In the genomic region with DNA sequence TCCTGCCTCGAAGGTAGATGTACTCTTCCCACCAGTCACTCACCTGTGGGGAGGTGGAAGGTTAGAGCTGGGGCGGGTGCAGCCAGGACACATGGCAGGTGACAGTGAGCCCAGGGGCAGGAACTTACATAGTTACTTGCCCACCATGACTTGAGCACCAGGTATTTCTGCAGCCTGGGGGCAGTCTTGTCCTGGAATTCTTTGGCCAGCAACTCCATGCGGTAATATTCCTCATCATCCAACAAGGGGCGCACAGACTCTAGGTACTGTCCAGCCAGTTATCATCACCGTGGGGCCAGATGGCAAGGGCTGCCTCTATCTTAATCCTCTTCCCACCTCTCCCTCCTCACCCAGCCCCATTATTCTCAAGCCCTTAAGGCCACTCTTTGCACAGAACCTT, we compare ENCODE assay signal across 1 cellular context.
TF ChIP-seq lines count a peak whose summit lies in the region.

No MANE protein-coding gene starts in this region.

TF ChIP-seq in GM23338, 12 proteins besides CTCF, POLR2A, EP300 and RAD21 (continued from another document):
- TF ChIP-seq, protein P1, sequence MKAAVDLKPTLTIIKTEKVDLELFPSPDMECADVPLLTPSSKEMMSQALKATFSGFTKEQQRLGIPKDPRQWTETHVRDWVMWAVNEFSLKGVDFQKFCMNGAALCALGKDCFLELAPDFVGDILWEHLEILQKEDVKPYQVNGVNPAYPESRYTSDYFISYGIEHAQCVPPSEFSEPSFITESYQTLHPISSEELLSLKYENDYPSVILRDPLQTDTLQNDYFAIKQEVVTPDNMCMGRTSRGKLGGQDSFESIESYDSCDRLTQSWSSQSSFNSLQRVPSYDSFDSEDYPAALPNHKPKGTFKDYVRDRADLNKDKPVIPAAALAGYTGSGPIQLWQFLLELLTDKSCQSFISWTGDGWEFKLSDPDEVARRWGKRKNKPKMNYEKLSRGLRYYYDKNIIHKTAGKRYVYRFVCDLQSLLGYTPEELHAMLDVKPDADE (IDR thresholded peaks at IDR 0.05) = no peak
TF ChIP-seq in GM23338: peak in this region for 0.
